ENCODE assay signal across 1 cellular context in the genomic region with DNA sequence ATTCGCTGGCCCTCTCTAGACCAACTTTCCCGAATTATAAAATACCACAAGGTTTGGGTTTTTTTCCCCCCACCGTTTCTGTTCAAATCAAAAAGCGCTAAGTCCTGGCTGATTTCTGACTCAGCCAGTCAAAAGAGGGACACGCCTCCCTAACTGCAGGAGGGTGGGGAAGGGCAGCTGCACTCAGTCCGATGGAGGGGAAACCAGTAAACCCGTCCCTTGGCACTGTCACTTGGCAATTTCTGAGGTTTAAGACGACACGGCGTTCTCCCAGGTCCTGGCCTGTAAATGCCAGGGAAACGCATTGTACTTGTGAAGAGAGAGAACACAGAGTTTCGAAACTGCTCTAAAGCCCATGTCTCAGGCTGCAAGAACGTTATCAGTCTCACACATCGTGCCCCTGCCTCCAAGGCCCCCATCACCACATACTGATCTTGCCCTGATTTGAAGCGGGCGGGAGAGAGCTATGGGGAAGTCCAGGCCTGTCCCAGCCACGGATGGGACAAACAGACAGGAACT.
TF ChIP-seq lines count a peak whose summit lies in the region.

No MANE protein-coding gene starts in this region.

TF ChIP-seq in HepG2, 621 proteins besides CTCF, POLR2A, EP300 and RAD21 (continued from another document):
- 0 out of 2 replicates have a peak, but pooled peaks have one; percentile 23 for TF ChIP-seq HOXD1 (CRISPR knock-in tag; IDR thresholded peaks at IDR 0.05)
